10 cellular contexts compared by ENCODE assay signal in the genomic region with DNA sequence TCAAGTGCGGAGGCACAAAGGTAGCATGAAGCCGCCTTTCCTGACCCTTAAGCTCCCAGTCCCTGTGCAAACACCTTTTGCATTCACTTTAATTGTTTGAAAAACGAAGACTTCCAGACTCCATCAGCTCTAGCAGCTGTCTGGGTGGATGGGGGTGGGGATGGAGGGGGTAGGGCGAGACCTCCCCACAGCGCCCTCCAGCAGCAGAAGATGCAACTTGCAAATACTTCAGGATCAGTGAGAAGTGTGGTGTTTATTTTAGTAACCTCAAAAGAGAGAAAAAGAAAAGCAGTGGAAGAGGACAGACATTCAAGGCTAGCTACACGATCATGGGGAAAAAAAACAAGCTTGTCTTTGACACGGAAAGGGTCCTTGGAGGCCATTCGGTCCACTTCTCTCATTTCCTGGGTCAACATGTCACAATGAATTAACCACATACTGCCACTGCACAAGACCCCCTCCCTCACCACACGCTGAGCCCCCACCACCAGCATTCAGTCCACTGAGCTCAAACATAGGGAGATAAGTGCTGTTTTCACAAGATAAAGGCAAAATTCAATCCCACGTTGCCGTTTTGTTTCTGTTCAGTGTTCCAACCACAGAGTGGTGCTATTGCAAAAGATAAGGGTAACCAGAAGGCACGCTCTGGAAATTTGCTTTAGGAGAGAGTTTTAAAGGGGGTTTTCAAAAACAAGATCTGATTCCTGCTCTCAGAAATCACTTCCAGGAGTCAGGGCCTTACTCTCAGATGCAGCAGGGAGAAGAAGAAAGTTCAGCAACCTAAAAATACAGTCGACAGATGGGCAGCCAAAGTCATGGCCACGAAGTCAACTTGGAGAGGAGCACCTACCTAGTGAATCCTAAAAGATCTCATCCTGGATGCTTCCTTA. TPM values are rescaled to one million over a fixed set of nuclear protein-coding genes. Genes with fewer than 3 reads are reported as not detected.
DNase-seq lines count a peak whose midpoint lies in the region; ATAC-seq, FAIRE-seq and TF ChIP-seq lines count a peak whose summit lies in the region.
"Had no signal": no experiment of that assay in that cellular context is flagged by ENCODE, and none has a peak within 500 bp of the region (broad histone marks: within the 10 kb centered on the region; RNA-seq: fewer than 3 reads in every experiment).

No MANE protein-coding gene starts in this region.

- 29% methylated on average over 14 of the region's 14 CpGs for WGBS in suprapubic skin

- no peak for ATAC-seq in Panc1

- no peaks in the 10 kb centered on the region for H3K9me3 ChIP-seq in Panc1 (ENCODE audit: control insufficient read depth, insufficient read depth, low read depth, low read length)
- no peaks in the 10 kb centered on the region for H3K9me3 ChIP-seq in suprapubic skin
- no peaks in the 10 kb centered on the region for H3K9me3 ChIP-seq in HAP-1

- H3K27me3 ChIP-seq in Panc1 (ENCODE audit: control insufficient read depth, insufficient read depth, low read length) (no peaks in the 10 kb centered on the region; the same call in 1 of the 2 replicates), suprapubic skin (peaks cover 85% of the 10 kb centered on the region), HAP-1 (ENCODE audit: low read depth) (peaks cover 4% of the 10 kb centered on the region; the same call in 1 of the 2 replicates)

- in situ Hi-C loops in Panc1 (cut with HindIII; ENCODE audit: low pct_unique_long_range_greater_than_20kb, low sequenced_read_pairs) = no loop called here
- in situ Hi-C loops in HAP-1 (cut with MboI; ENCODE audit: low sequenced_read_pairs) = no loop called here

- H3K27ac ChIP-seq in Panc1 (ENCODE audit: low read length) (no peak overlapping the region), suprapubic skin (no peak overlapping the region)

- TF ChIP-seq POLR2A in suprapubic skin (IDR thresholded peaks at IDR 0.05) (no peak), GM12892 (IDR thresholded peaks at IDR 0.05; ENCODE audit: low read depth, low read length) (no peak)

- no peaks in the 10 kb centered on the region for H3K36me3 ChIP-seq in Panc1 (ENCODE audit: control insufficient read depth, insufficient read depth, low read length)
- H3K36me3 ChIP-seq in suprapubic skin = no peaks in the 10 kb centered on the region
- no peaks in the 10 kb centered on the region for H3K36me3 ChIP-seq in HAP-1 (replicated peaks)

- DNase-seq in DMS 273 (lab: John Stamatoyannopoulos, UW; ENCODE audit: unreplicated experiment) = peak; percentile 2
- no peak for DNase-seq in DMS 273 treated with DMSO at 0.1 percent for 48 hours (lab: John Stamatoyannopoulos, UW)
- DNase-seq in Panc1 (ENCODE audit: low read depth, low spot score) = no peak
- peak; percentile 38 for DNase-seq in glomerular visceral epithelial cell (ENCODE audit: extremely low spot score)
- no peak for DNase-seq in suprapubic skin (ENCODE audit: low spot score in 2 of 2)
- DNase-seq in GM12892 (ENCODE audit: insufficient read length) = no peak
- DNase-seq in stimulated activated CD4-positive, alpha-beta T cell treated with anti-CD3 and anti-CD28 coated beads, Interleukin-4, amount 100 ng/mL, for 24 hours = no peak
- DNase-seq in HAP-1 (ENCODE audit: low spot score in 2 of 2) = no peak
- DNase-seq: naive B cell had no signal

- no peaks in the 10 kb centered on the region; the same call in 1 of the 2 replicates for H3K4me1 ChIP-seq in Panc1 (ENCODE audit: control insufficient read depth, insufficient read depth, low read length)
- H3K4me1 ChIP-seq in suprapubic skin = peaks cover 38% of the 10 kb centered on the region
- H3K4me1 ChIP-seq in HAP-1 = no peaks in the 10 kb centered on the region

- BruUV-seq in Panc1 (replicated peaks; lab: Mats Ljungman, UMichigan) = no TSS peak

- FAIRE-seq in GM12892 (lab: Jason Lieb, UNC) = no peak
- FAIRE-seq: A204.1 had no signal

- POLR2A ChIA-PET in Panc1 (lab: Charles Lee) = no interaction called here

- TF ChIP-seq EP300 in suprapubic skin (IDR thresholded peaks at IDR 0.05) = no peak

- TF ChIP-seq CTCF in Panc1 (IDR thresholded peaks at IDR 0.05) (peak; percentile 44), suprapubic skin (IDR thresholded peaks at IDR 0.05) (peak; percentile 12 to 15)

- no peak overlapping the region for H3K4me3 ChIP-seq in Panc1 (ENCODE audit: low read depth in 2 of 2, low read length in 2 of 2)
- H3K4me3 ChIP-seq in suprapubic skin = no peak overlapping the region
- no peak overlapping the region for H3K4me3 ChIP-seq in HAP-1

- CTCF ChIA-PET in Panc1 (lab: Charles Lee) = interaction anchor here (0.6 to 0.7 kb wide), 2 partner anchors 11 to 354 kb away, joined by 3 to 4 read pairs; no protein-coding TSS in a partner anchor

- intact Hi-C loops in Panc1 (cut with micrococcal nuclease; ENCODE audit: unreplicated experiment) = no loop called here

RNA-seq across cellular contexts. Expression of a gene that starts 3.3 kb away (rescaled TPM):
- total RNA-seq in Panc1 (2021; ENCODE audit: unreplicated experiment) (not detected), suprapubic skin (1 to 10 TPM in 3 of 4 donors, under 1 TPM in 1; 0.80 to 2.9 (median 1.3) TPM)
- polyA plus RNA-seq in Panc1 (2012; ENCODE audit: insufficient read length) = not detected
- polyA plus RNA-seq in GM12892 (2012; ENCODE audit: missing spikeins) = not detected

Comparison
In these comparisons a context has a peak if more than half of its experiments do, and no peak if none do; other contexts are left out.
1. DNase-seq: peak in DMS 273 (single experiment) and glomerular visceral epithelial cell (single experiment); none in DMS 273 treated with DMSO at 0.1 percent for 48 hours (single experiment), Panc1 (single experiment), suprapubic skin (0 of 2), GM12892 (single experiment), stimulated activated CD4-positive, alpha-beta T cell treated with anti-CD3 and anti-CD28 coated beads, Interleukin-4, amount 100 ng/mL, for 24 hours (single experiment) and HAP-1 (0 of 2).